ENCODE assay signal across 22 cellular contexts in genomic region chr4:124290678-124291077, GRCh38.
A peak's percentile ranks its signal among the peaks of the same experiment; 100 is the strongest.
DNase-seq lines count a peak whose midpoint lies in the region; ATAC-seq and TF ChIP-seq lines count a peak whose summit lies in the region.
"Had no signal": no experiment of that assay in that cellular context is flagged by ENCODE, and none has a peak within 500 bp of the region (broad histone marks: within the 10 kb centered on the region; RNA-seq: fewer than 3 reads in every experiment).

No MANE protein-coding gene starts in this region.

- WGBS in hepatocyte (ENCODE audit: low lambda C conversion rate, missing lambda C conversion rate) = 79% methylated on average over 1 of the region's 1 CpG
- WGBS in thyroid gland, 2 donors = 92 to 97% methylated on average over 1 of the region's 1 CpG

- H3K36me3 ChIP-seq in breast epithelium (no peaks in the 10 kb centered on the region), RWPE2 (ENCODE audit: low read depth) (no peaks in the 10 kb centered on the region), hepatocyte (replicated peaks; ENCODE audit: insufficient read depth, low read depth) (no peaks in the 10 kb centered on the region), thyroid gland (no peaks in the 10 kb centered on the region), colonic mucosa (no peaks in the 10 kb centered on the region)
- H3K36me3 ChIP-seq: Peyer's patch had no signal

- BruUV-seq in MCF 10A (replicated peaks; lab: Mats Ljungman, UMichigan) = no TSS peak

- no peak overlapping the region for H3K4me3 ChIP-seq in breast epithelium
- H3K4me3 ChIP-seq in RWPE2 (ENCODE audit: severe bottlenecking) = no peak overlapping the region
- no peak overlapping the region for H3K4me3 ChIP-seq in hepatocyte
- no peak overlapping the region for H3K4me3 ChIP-seq in thyroid gland (replicated peaks in 1 of 3)
- no peak overlapping the region for H3K4me3 ChIP-seq in colonic mucosa
- H3K4me3 ChIP-seq: Peyer's patch had no signal

- peak; percentile 96 for ATAC-seq in RWPE2 (ENCODE audit: low read depth)
- no peak for ATAC-seq in GM21390 (IDR thresholded peaks at IDR 0.05; ENCODE audit: unreplicated experiment)
- ATAC-seq: Right ventricle myocardium inferior had no signal

- H3K27me3 Mint-ChIP-seq in MCF 10A (ENCODE audit: insufficient read depth, unreplicated experiment) = no peaks in the 10 kb centered on the region
- H3K27me3 Mint-ChIP-seq: CD8-positive, alpha-beta memory T cell had no signal

- no peak overlapping the region for H3K4me2 ChIP-seq in hepatocyte

- H3K4me1 Mint-ChIP-seq in MCF 10A (ENCODE audit: insufficient read depth, unreplicated experiment) = no peaks in the 10 kb centered on the region
- H3K4me1 Mint-ChIP-seq: CD8-positive, alpha-beta memory T cell had no signal

- no peaks in the 10 kb centered on the region for H3K36me3 Mint-ChIP-seq in MCF 10A (ENCODE audit: insufficient read depth, unreplicated experiment)
- H3K36me3 Mint-ChIP-seq: CD8-positive, alpha-beta memory T cell had no signal

- H3K9me2 ChIP-seq in hepatocyte (replicated peaks; ENCODE audit: insufficient read depth) = no peaks in the 10 kb centered on the region

- H3K27me3 ChIP-seq in breast epithelium = no peaks in the 10 kb centered on the region
- no peaks in the 10 kb centered on the region for H3K27me3 ChIP-seq in RWPE2 (ENCODE audit: insufficient read depth, poor library complexity, severe bottlenecking)
- no peaks in the 10 kb centered on the region for H3K27me3 ChIP-seq in hepatocyte
- no peaks in the 10 kb centered on the region for H3K27me3 ChIP-seq in thyroid gland
- no peaks in the 10 kb centered on the region for H3K27me3 ChIP-seq in colonic mucosa
- H3K27me3 ChIP-seq: Peyer's patch had no signal

- CTCF ChIA-PET in MCF 10A (lab: Yijun Ruan, JAX) = interaction anchor here (0.6 kb wide), 3 partner anchors 8 to 800 kb away, joined by 3 read pairs; no protein-coding TSS in a partner anchor

- H3K9ac ChIP-seq in colonic mucosa (ENCODE audit: low read depth in 2 of 2, low read length in 2 of 2) = no peak overlapping the region

- H3K79me2 ChIP-seq in hepatocyte = no peaks in the 10 kb centered on the region

- no peaks in the 10 kb centered on the region for H3K9me3 Mint-ChIP-seq in MCF 10A (ENCODE audit: unreplicated experiment)

- TF ChIP-seq POLR2A in breast epithelium (IDR thresholded peaks at IDR 0.05) = no peak
- TF ChIP-seq POLR2A in thyroid gland (IDR thresholded peaks at IDR 0.05) = no peak

- no peak overlapping the region for H3K4me3 Mint-ChIP-seq in MCF 10A (ENCODE audit: unreplicated experiment)
- H3K4me3 Mint-ChIP-seq: CD8-positive, alpha-beta memory T cell had no signal

- H3K9me3 ChIP-seq in breast epithelium (no peaks in the 10 kb centered on the region), RWPE2 (ENCODE audit: severe bottlenecking) (no peaks in the 10 kb centered on the region), hepatocyte (ENCODE audit: low read depth) (no peaks in the 10 kb centered on the region), thyroid gland (no peaks in the 10 kb centered on the region), colonic mucosa (no peaks in the 10 kb centered on the region)
- H3K9me3 ChIP-seq: Peyer's patch had no signal

- H3K27ac ChIP-seq in breast epithelium = no peak overlapping the region
- no peak overlapping the region for H3K27ac ChIP-seq in RWPE2 (ENCODE audit: poor library complexity, severe bottlenecking)
- H3K27ac ChIP-seq in hepatocyte = no peak overlapping the region
- H3K27ac ChIP-seq in thyroid gland = no peak overlapping the region
- H3K27ac ChIP-seq in colonic mucosa = no peak overlapping the region
- H3K27ac ChIP-seq: Peyer's patch had no signal

- TF ChIP-seq CTCF in MCF 10A (IDR thresholded peaks at IDR 0.05; ENCODE audit: unreplicated experiment) (no peak), breast epithelium (IDR thresholded peaks at IDR 0.05) (no peak), RWPE2 (IDR thresholded peaks at IDR 0.05; ENCODE audit: poor library complexity, severe bottlenecking) (no peak), hepatocyte (IDR thresholded peaks at IDR 0.05; ENCODE audit: poor library complexity) (no peak), thyroid gland (IDR thresholded peaks at IDR 0.05) (no peak), colonic mucosa (IDR thresholded peaks at IDR 0.05) (no peak)

- H2AFZ ChIP-seq in hepatocyte = no peak overlapping the region

- intact Hi-C loops in MCF 10A (cut with micrococcal nuclease) (no loop called here), breast epithelium (cut with DNase I; ENCODE audit: low total_unique reads) (no loop called here), thyroid gland (cut with DNase I) (no loop called here), colonic mucosa (cut with DNase I) (no loop called here)

- no peak overlapping the region for H3K27ac Mint-ChIP-seq in MCF 10A (ENCODE audit: low read depth, unreplicated experiment)
- H3K27ac Mint-ChIP-seq: CD8-positive, alpha-beta memory T cell had no signal

- POLR2A ChIA-PET in MCF 10A (lab: Yijun Ruan, JAX) = interaction anchor here (0.9 to 1.2 kb wide), 2 partner anchors 9 to 17 kb away, joined by 3 to 4 read pairs; no protein-coding TSS in a partner anchor

- no peaks in the 10 kb centered on the region for H4K20me1 ChIP-seq in hepatocyte (ENCODE audit: insufficient read depth, poor library complexity, severe bottlenecking)

- DNase-seq in MCF 10A (ENCODE audit: unreplicated experiment) (peak; percentile 29), breast epithelium (ENCODE audit: low spot score in 2 of 2) (no peak), RWPE2 (ENCODE audit: low spot score) (no peak), hepatocyte (ENCODE audit: low spot score) (peak; percentile 26), thyroid gland (no peak), colonic mucosa (no peak)
- DNase-seq: 8988T; AML-193; C1 segment of cervical spinal cord; CD8-positive, alpha-beta memory T cell; EL; H7; KBM-7; NCI-H1092 treated with DMSO at 0.1 percent for 48 hours; NCI-H146; NCI-H2029; NCI-H345; NCI-H524; NCI-H82; Peyer's patch had no signal

- peaks cover 0 to 5% of the 10 kb centered on the region in 2 donors for H3K4me1 ChIP-seq in breast epithelium
- peaks cover 7% of the 10 kb centered on the region for H3K4me1 ChIP-seq in RWPE2 (ENCODE audit: insufficient read depth, poor library complexity, severe bottlenecking)
- H3K4me1 ChIP-seq in hepatocyte (ENCODE audit: insufficient read depth) = no peaks in the 10 kb centered on the region
- no peaks in the 10 kb centered on the region for H3K4me1 ChIP-seq in thyroid gland
- H3K4me1 ChIP-seq in colonic mucosa = no peaks in the 10 kb centered on the region
- H3K4me1 ChIP-seq: Peyer's patch had no signal

Comparison
In these comparisons a context has a peak if more than half of its experiments do, and no peak if none do; other contexts are left out.
1. DNase-seq: peak in MCF 10A (single experiment) and hepatocyte (single experiment); none in breast epithelium (0 of 2), RWPE2 (single experiment), thyroid gland (0 of 2) and colonic mucosa (single experiment).